25 cellular contexts compared by ENCODE assay signal in genomic region chr2:150152240-150152639, GRCh38.
"Had no signal": no experiment of that assay in that cellular context is flagged by ENCODE, and none has a peak within 500 bp of the region (broad histone marks: within the 10 kb centered on the region; RNA-seq: fewer than 3 reads in every experiment).

No MANE protein-coding gene starts in this region.

- H3K27ac ChIP-seq: colonic mucosa, epithelial cell of prostate, foreskin keratinocyte, gastroesophageal sphincter, heart left ventricle, hepatocyte, left lung, lower lobe of right lung had no signal

- H3K4me1 Mint-ChIP-seq: immature natural killer cell; naive thymus-derived CD4-positive, alpha-beta T cell had no signal

- H3K27ac Mint-ChIP-seq: dendritic cell treated with granulocyte-macrophage colony-stimulating factor and Interleukin-4, amounts not matched to agents 40 ng/mL and 50 ng/mL, for 4 days; effector memory CD8-positive, alpha-beta T cell; endodermal cell; immature natural killer cell; mesothelial cell of epicardium; naive thymus-derived CD4-positive, alpha-beta T cell had no signal

- H2AFZ ChIP-seq: hepatocyte had no signal

- ATAC-seq: effector memory CD8-positive, alpha-beta T cell; esophagus mucosa; foreskin keratinocyte; gastroesophageal sphincter; heart left ventricle; left lung; left ventricle myocardium superior; lower lobe of right lung; naive thymus-derived CD4-positive, alpha-beta T cell had no signal

- H3K36me3 Mint-ChIP-seq: immature natural killer cell; mesothelial cell of epicardium; naive thymus-derived CD4-positive, alpha-beta T cell had no signal

- H3K27me3 Mint-ChIP-seq: dendritic cell treated with granulocyte-macrophage colony-stimulating factor and Interleukin-4, amounts not matched to agents 40 ng/mL and 50 ng/mL, for 4 days; effector memory CD8-positive, alpha-beta T cell; naive thymus-derived CD4-positive, alpha-beta T cell had no signal

- H3K4me1 ChIP-seq: foreskin keratinocyte, gastroesophageal sphincter, left lung, lower lobe of right lung had no signal

- H3K4me3 ChIP-seq: colonic mucosa, gastroesophageal sphincter, heart left ventricle, hepatocyte, left lung, lower lobe of right lung had no signal

- DNase-seq: colonic mucosa; cortex of kidney; effector CD8-positive, alpha-beta T cell; effector memory CD8-positive, alpha-beta T cell; endodermal cell; erythroblast; foreskin keratinocyte; heart left ventricle; hypothalamus; immature natural killer cell; islet precursor cell; kidney; kidney glomerular epithelial cell; left lung; left ventricle myocardium superior; lower lobe of right lung; mesenchymal stem cell; naive thymus-derived CD4-positive, alpha-beta T cell had no signal

- H3K27me3 ChIP-seq: colonic mucosa, foreskin keratinocyte, gastroesophageal sphincter, heart left ventricle, hepatocyte, left lung had no signal

- FAIRE-seq: frontal cortex had no signal

- H3K36me3 ChIP-seq: colonic mucosa, gastroesophageal sphincter, heart left ventricle, left lung, lower lobe of right lung had no signal

- H3K79me2 ChIP-seq: hepatocyte had no signal

- H3K4me3 Mint-ChIP-seq: dendritic cell treated with granulocyte-macrophage colony-stimulating factor and Interleukin-4, amounts not matched to agents 40 ng/mL and 50 ng/mL, for 4 days; effector memory CD8-positive, alpha-beta T cell; endodermal cell; immature natural killer cell; mesothelial cell of epicardium; naive thymus-derived CD4-positive, alpha-beta T cell had no signal

- H3K4me2 ChIP-seq: hepatocyte had no signal
